In genomic region chr16:28880589-28880915, GRCh38 we compare ENCODE assay signal across 7 cellular contexts. TPM values are rescaled to one million over a fixed set of nuclear protein-coding genes. Genes with fewer than 3 reads are reported as not detected.
A peak's percentile ranks its signal among the peaks of the same experiment; 100 is the strongest.
DNase-seq lines count a peak whose midpoint lies in the region; ATAC-seq and TF ChIP-seq lines count a peak whose summit lies in the region.

No MANE protein-coding gene starts in this region.

- no peak for TF ChIP-seq CTCF in epithelial cell of esophagus (IDR thresholded peaks at IDR 0.05; ENCODE audit: insufficient read depth, low read depth, low read length, missing control alignments)
- no peak for TF ChIP-seq CTCF in gastrocnemius medialis (IDR thresholded peaks at IDR 0.05 in 4 of 5, conservative IDR thresholded peaks at IDR 0.05 in 1 of 5)
- TF ChIP-seq CTCF in right lobe of liver (IDR thresholded peaks at IDR 0.05), result no peak

- POLR2A ChIA-PET in T-cell (lab: Charles Lee), result interaction anchor here in 1 of 2 donors (0.6 kb wide), 1 partner anchor 62 kb away, joined by 5 read pairs; no protein-coding TSS in a partner anchor

- H3K4me1 Mint-ChIP-seq in T-cell, result peaks cover 5 to 16% (median 6%) of the 10 kb centered on the region in 3 donors

- ATAC-seq in T-cell (replicated peaks in 1 of 4) (no peak), gastrocnemius medialis (no peak), right lobe of liver (no peak)

- DNase-seq in H7, result no peak
- no peak for DNase-seq in T-cell
- peak; percentile 18 for DNase-seq in epithelial cell of esophagus (ENCODE audit: low read depth)
- no peak for DNase-seq in gastrocnemius medialis
- no peak for DNase-seq in NCI-H345 treated with DMSO at 0.1 percent for 48 hours (lab: John Stamatoyannopoulos, UW; ENCODE audit: unreplicated experiment)
- DNase-seq in HuH-7.5 (ENCODE audit: low spot score), result no peak
- no peak for DNase-seq in right lobe of liver

- H3K4me1 ChIP-seq in gastrocnemius medialis (peaks cover 32 to 62% of the 10 kb centered on the region in 2 donors), right lobe of liver (peaks cover 0 to 6% (median 3%) of the 10 kb centered on the region in 4 donors)

- TF ChIP-seq POLR2A in gastrocnemius medialis (IDR thresholded peaks at IDR 0.05) (no peak), right lobe of liver (IDR thresholded peaks at IDR 0.05) (no peak)

- peaks cover 7% of the 10 kb centered on the region in 2 donors for H3K27me3 Mint-ChIP-seq in T-cell

- intact Hi-C loops in gastrocnemius medialis (cut with DNase I; ENCODE audit: low total_unique reads), result loop anchor here (2.0 kb wide), 1 partner anchor 44 kb away; the partner anchor contains the start of gene RABEP2
- intact Hi-C loops in right lobe of liver (cut with DNase I), result no loop called here

- in situ Hi-C loops in gastrocnemius medialis (cut with MboI; ENCODE audit: low sequenced_read_pairs in 4 of 4), result no loop called here

- no peaks in the 10 kb centered on the region for H3K9me3 Mint-ChIP-seq in T-cell

- H3K36me3 ChIP-seq in H7 (replicated peaks; ENCODE audit: control insufficient read depth, insufficient read depth, low read length), result no peaks in the 10 kb centered on the region; the same call in 1 of the 2 replicates
- H3K36me3 ChIP-seq in gastrocnemius medialis, result no peaks in the 10 kb centered on the region
- no peaks in the 10 kb centered on the region for H3K36me3 ChIP-seq in right lobe of liver

- H3K27ac Mint-ChIP-seq in T-cell, result no peak overlapping the region

- no CpG with 5 or more reads among the region's 11 CpGs for WGBS in right lobe of liver (ENCODE audit: insufficient coverage, low coverage, low lambda C conversion rate, missing lambda C conversion rate)

- H3K36me3 Mint-ChIP-seq in T-cell, result no peaks in the 10 kb centered on the region

- CTCF ChIA-PET in T-cell (lab: Charles Lee), result interaction anchor here in 1 of 2 donors (0.6 to 1.5 kb wide), 2 partner anchors 65 to 133 kb away, joined by 4 to 5 read pairs; no protein-coding TSS in a partner anchor

- H3K4me3 ChIP-seq in H7 (ENCODE audit: insufficient read depth, low read depth, low read length) (peak overlapping the region; percentile 73), epithelial cell of esophagus (ENCODE audit: low read length) (no peak overlapping the region), gastrocnemius medialis (peak overlapping the region; percentile 68 to 95 (median 75)), right lobe of liver (no peak overlapping the region)

- H3K27me3 ChIP-seq in H7 (ENCODE audit: control insufficient read depth, insufficient read depth, low read length) (peaks cover 13% of the 10 kb centered on the region), gastrocnemius medialis (no peaks in the 10 kb centered on the region), right lobe of liver (no peaks in the 10 kb centered on the region)

- H3K27ac ChIP-seq in gastrocnemius medialis, result peak overlapping the region; percentile 83 to 92 (median 90)
- no peak overlapping the region for H3K27ac ChIP-seq in right lobe of liver

- H3K9me3 ChIP-seq in gastrocnemius medialis (no peaks in the 10 kb centered on the region), right lobe of liver (no peaks in the 10 kb centered on the region)

- H3K4me3 Mint-ChIP-seq in T-cell, result peak overlapping the region; percentile 75 to 87 (median 85)

RNA-seq across cellular contexts. Expression of gene ATP2A1, which starts 2.3 kb away (rescaled TPM):
- 0.10 and 1.0 TPM in 2 replicates for total RNA-seq in H7 (2014; rRNA removed; shearing (Covaris generic))
- total RNA-seq in T-cell (1 to 10 TPM in 2 of 5 donors, under 1 TPM in 3; 0.82 to 1.6 (median 0.95) TPM), gastrocnemius medialis (100 to 1,000 TPM; 380 to 909 (median 764) TPM), right lobe of liver (1 to 10 TPM in 2 of 6 experiments, under 1 TPM in 4; 0.42 to 3.6 (median 0.77) TPM)

RNA-seq across cellular contexts. Expression of gene SH2B1, which starts 16.9 kb away (rescaled TPM):
- total RNA-seq in H7 (2014; rRNA removed; shearing (Covaris generic)), result 38.9 and 40.0 TPM in 2 replicates
- total RNA-seq in T-cell (100 to 1,000 TPM in 3 of 5 donors, 10 to 100 TPM in 2; 90.5 to 127 (median 120) TPM), gastrocnemius medialis (10 to 100 TPM; 13.9 to 28.5 (median 20.6) TPM), right lobe of liver (10 to 100 TPM; 13.2 to 27.1 (median 20.6) TPM)

RNA-seq across cellular contexts. Expression of gene TUFM, which starts 34.4 kb away (rescaled TPM):
- 299 and 301 TPM in 2 replicates for total RNA-seq in H7 (2014; rRNA removed; shearing (Covaris generic))
- total RNA-seq in T-cell (100 to 1,000 TPM in 4 of 5 donors, 10 to 100 TPM in 1; 90.2 to 131 (median 105) TPM), gastrocnemius medialis (100 to 1,000 TPM; 140 to 196 (median 167) TPM), right lobe of liver (100 to 1,000 TPM; 103 to 169 (median 141) TPM)

RNA-seq across cellular contexts. Expression of gene RABEP2, which starts 44.5 kb away (rescaled TPM):
- total RNA-seq in H7 (2014; rRNA removed; shearing (Covaris generic)), result 13.3 and 17.3 TPM in 2 replicates
- 10 to 100 TPM; 26.9 to 35.5 (median 33.5) TPM for total RNA-seq in T-cell
- total RNA-seq in gastrocnemius medialis, result 10 to 100 TPM in 1 of 4 donors, 1 to 10 TPM in 3; 2.9 to 13.9 (median 6.4) TPM
- 10 to 100 TPM in 2 of 6 experiments, 1 to 10 TPM in 4; 5.0 to 21.0 (median 9.1) TPM for total RNA-seq in right lobe of liver

RNA-seq across cellular contexts. Expression of gene CD19, which starts 51.2 kb away (rescaled TPM):
- total RNA-seq in H7 (2014; rRNA removed; shearing (Covaris generic)), result 1.2 and 1.9 TPM in 2 replicates
- total RNA-seq in T-cell, result 10 to 100 TPM in 1 of 5 donors, 1 to 10 TPM in 3, under 1 TPM in 1; 0.82 to 11.9 (median 3.5) TPM
- not detected for total RNA-seq in gastrocnemius medialis
- under 1 TPM in 1 of 6 experiments, not detected in 5; 0.10 TPM for total RNA-seq in right lobe of liver

Comparison
In these comparisons a context has a peak if more than half of its experiments do, and no peak if none do; other contexts are left out.
1. H3K4me3 ChIP-seq: peak in H7 (single experiment) and gastrocnemius medialis (4 of 4); none in epithelial cell of esophagus (single experiment) and right lobe of liver (0 of 3).
2. H3K27ac ChIP-seq: peak in gastrocnemius medialis (4 of 4); none in right lobe of liver (0 of 3).
3. RNA of gene ATP2A1, which starts 2.3 kb away (total RNA-seq): 380 to 909 TPM in gastrocnemius medialis; 0.82 to 1.6 TPM in T-cell, 0.42 to 3.6 TPM in right lobe of liver and 0.10 to 1.0 TPM in H7; every median in the first group is over 10 times any median in the second.